In the genomic region with DNA sequence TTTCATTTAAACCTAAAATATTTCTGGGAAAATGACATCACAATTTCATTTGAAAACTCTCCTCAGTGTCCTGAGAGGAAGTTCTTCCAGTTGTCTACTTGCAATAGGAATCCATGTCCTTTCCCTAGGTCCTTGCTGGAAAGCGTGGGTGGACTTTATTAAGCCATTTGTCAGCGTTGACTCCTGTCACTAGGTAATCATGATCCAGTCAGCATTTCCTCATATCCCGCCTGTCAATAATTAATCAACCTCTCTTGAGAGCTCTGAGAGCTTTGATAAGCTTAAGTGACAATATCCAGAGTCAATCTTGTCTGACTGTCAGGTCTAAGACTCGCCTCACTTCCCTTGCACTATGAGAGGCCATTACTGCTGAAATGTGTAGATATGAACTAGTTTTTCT, we compare ENCODE assay signal across 24 cellular contexts.
"Had no signal": no experiment of that assay in that cellular context is flagged by ENCODE, and none has a peak within 500 bp of the region (broad histone marks: within the 10 kb centered on the region; RNA-seq: fewer than 3 reads in every experiment).

No MANE protein-coding gene starts in this region.

- H3K4me1 ChIP-seq: SJCRH30 had no signal

- H3K4me2 ChIP-seq: SK-N-SH had no signal

- H3K36me3 Mint-ChIP-seq: activated naive CD4-positive, alpha-beta T cell treated with anti-CD3 and anti-CD28 coated beads, Interleukin-2, amount 10 ng/mL, durations not matched to agents 7 days and 5 days; activated naive CD8-positive, alpha-beta T cell treated with anti-CD3 and anti-CD28 coated beads for 36 hours had no signal

- H3K9me3 ChIP-seq: SJCRH30, SK-N-SH had no signal

- H3K9ac ChIP-seq: SK-N-SH had no signal

- H3K27ac Mint-ChIP-seq: activated CD8-positive, alpha-beta T cell treated with anti-CD3 and anti-CD28 coated beads, Interleukin-2, amount 10 ng/mL, durations not matched to agents 7 days and 5 days; activated naive CD4-positive, alpha-beta T cell treated with anti-CD3 and anti-CD28 coated beads, Interleukin-2, amount 10 ng/mL, durations not matched to agents 7 days and 5 days; activated naive CD8-positive, alpha-beta T cell treated with anti-CD3 and anti-CD28 coated beads for 36 hours; activated T-helper 1 cell treated with anti-CD3 and anti-CD28 coated beads, Interleukin-12 subunit alpha, Interleukin-12 subunit beta, Interleukin-2, Interleukin-4 antibody, amounts not matched to agents 30 ng/mL and 10 ng/mL and 1 ng/mL, durations not matched to agents 14 hours and 24 hours and 36 hours had no signal

- H3K4me3 Mint-ChIP-seq: activated CD8-positive, alpha-beta T cell treated with anti-CD3 and anti-CD28 coated beads, Interleukin-2, amount 10 ng/mL, durations not matched to agents 7 days and 5 days; activated naive CD4-positive, alpha-beta T cell treated with anti-CD3 and anti-CD28 coated beads, Interleukin-2, amount 10 ng/mL, durations not matched to agents 7 days and 5 days; activated naive CD8-positive, alpha-beta T cell treated with anti-CD3 and anti-CD28 coated beads for 36 hours; activated T-helper 1 cell treated with anti-CD3 and anti-CD28 coated beads, Interleukin-12 subunit alpha, Interleukin-12 subunit beta, Interleukin-2, Interleukin-4 antibody, amounts not matched to agents 30 ng/mL and 10 ng/mL and 1 ng/mL, durations not matched to agents 14 hours and 24 hours and 36 hours had no signal

- H3K36me3 ChIP-seq: SJCRH30 had no signal

- DNase-seq: activated CD4-positive, alpha-beta T cell treated with anti-CD3 and anti-CD28 coated beads for 4 hours; activated CD4-positive, alpha-beta T cell treated with anti-CD3 and anti-CD28 coated beads, Interleukin-2, amount 50 U/mL, for 4 hours; activated CD8-positive, alpha-beta memory T cell treated with anti-CD3 and anti-CD28 coated beads, Interleukin-2, amount 50 U/mL, for 48 hours; activated CD8-positive, alpha-beta T cell treated with anti-CD3 and anti-CD28 coated beads, Interleukin-2, amount 10 ng/mL, durations not matched to agents 7 days and 5 days; activated effector memory CD4-positive, alpha-beta T cell treated with Interleukin-2 at 50 U/mL for 16 hours; activated naive CD4-positive, alpha-beta T cell treated with anti-CD3 and anti-CD28 coated beads, Interleukin-2, amount 10 ng/mL, durations not matched to agents 7 days and 5 days; activated naive CD8-positive, alpha-beta T cell treated with anti-CD3 and anti-CD28 coated beads for 36 hours; activated T-cell treated with anti-CD3 and anti-CD28 coated beads, Interleukin-2, amount 50 U/mL, for 1 hour; caudate nucleus; Kasumi-1; KBM-7; NCI-H1105 treated with DMSO at 0.1 percent for 48 hours; NCI-H1436 treated with DMSO at 0.1 percent for 48 hours; NCI-H187; NCI-H2081; NCI-H446; NCI-H524; NCI-H748 treated with DMSO at 0.1 percent for 48 hours; Right ventricle myocardium superior; SJCRH30; SK-N-SH had no signal

- H3K27ac ChIP-seq: RWPE1, SJCRH30 had no signal

- H3K27me3 Mint-ChIP-seq: activated naive CD4-positive, alpha-beta T cell treated with anti-CD3 and anti-CD28 coated beads, Interleukin-2, amount 10 ng/mL, durations not matched to agents 7 days and 5 days; activated naive CD8-positive, alpha-beta T cell treated with anti-CD3 and anti-CD28 coated beads for 36 hours had no signal

- ATAC-seq: activated CD4-positive, CD25-positive, alpha-beta regulatory T cell treated with anti-CD3 and anti-CD28 coated beads, Interleukin-2, amount 50 U/mL, for 24 hours; activated CD8-positive, alpha-beta T cell treated with anti-CD3 and anti-CD28 coated beads, Interleukin-2, amount 10 ng/mL, durations not matched to agents 7 days and 5 days had no signal

- H3K4me1 Mint-ChIP-seq: activated naive CD4-positive, alpha-beta T cell treated with anti-CD3 and anti-CD28 coated beads, Interleukin-2, amount 10 ng/mL, durations not matched to agents 7 days and 5 days; activated naive CD8-positive, alpha-beta T cell treated with anti-CD3 and anti-CD28 coated beads for 36 hours had no signal

- H3K4me3 ChIP-seq: SJCRH30 had no signal
